26 cellular contexts compared by ENCODE assay signal in genomic region chr7:77587276-77587675, GRCh38. TPM values are rescaled to one million over a fixed set of nuclear protein-coding genes. Genes with fewer than 3 reads are reported as not detected.
DNase-seq lines count a peak whose midpoint lies in the region; ATAC-seq and TF ChIP-seq lines count a peak whose summit lies in the region.
"Had no signal": no experiment of that assay in that cellular context is flagged by ENCODE, and none has a peak within 500 bp of the region (broad histone marks: within the 10 kb centered on the region; RNA-seq: fewer than 3 reads in every experiment).

No MANE protein-coding gene starts in this region.

- H3K27me3 ChIP-seq in cardiac muscle cell (no peaks in the 10 kb centered on the region), mammary epithelial cell (ENCODE audit: insufficient read depth, low read length) (no peaks in the 10 kb centered on the region)
- H3K27me3 ChIP-seq: SJSA1 had no signal

- ATAC-seq in stimulated activated effector memory CD8-positive, alpha-beta T cell treated with anti-CD3 and anti-CD28 coated beads, Interleukin-12 subunit alpha, Interleukin-12 subunit beta, amount 100 ng/mL, for 72 hours, result no peak

- in situ Hi-C loops in GM13976 (cut with MboI; ENCODE audit: low sequenced_read_pairs, unreplicated experiment) (no loop called here), mammary epithelial cell (cut with MboI; ENCODE audit: low sequenced_read_pairs in 2 of 2) (no loop called here)

- no peaks in the 10 kb centered on the region for H3K9me3 Mint-ChIP-seq in stimulated activated effector memory CD8-positive, alpha-beta T cell treated with anti-CD3 and anti-CD28 coated beads, Interleukin-12 subunit alpha, Interleukin-12 subunit beta, amount 100 ng/mL, for 72 hours
- H3K9me3 Mint-ChIP-seq: CD4-positive, alpha-beta memory T cell had no signal

- peak overlapping the region; percentile 15 for H3K27ac ChIP-seq in cardiac muscle cell
- H3K27ac ChIP-seq in mammary epithelial cell (ENCODE audit: insufficient read depth, low read depth, low read length), result no peak overlapping the region
- H3K27ac ChIP-seq: SJSA1 had no signal

- CTCF ChIA-PET in mammary epithelial cell (lab: Charles Lee; ENCODE audit: low non-redundant PET), result no interaction called here

- no peak overlapping the region for H3K4me3 Mint-ChIP-seq in stimulated activated effector memory CD8-positive, alpha-beta T cell treated with anti-CD3 and anti-CD28 coated beads, Interleukin-12 subunit alpha, Interleukin-12 subunit beta, amount 100 ng/mL, for 72 hours
- H3K4me3 Mint-ChIP-seq: CD4-positive, alpha-beta memory T cell had no signal

- no peaks in the 10 kb centered on the region for H3K4me1 Mint-ChIP-seq in stimulated activated effector memory CD8-positive, alpha-beta T cell treated with anti-CD3 and anti-CD28 coated beads, Interleukin-12 subunit alpha, Interleukin-12 subunit beta, amount 100 ng/mL, for 72 hours

- WGBS in mammary epithelial cell (ENCODE audit: low coverage, missing lambda C conversion rate), result 88% methylated on average over 2 of the region's 2 CpGs

- H3K27ac Mint-ChIP-seq in stimulated activated effector memory CD8-positive, alpha-beta T cell treated with anti-CD3 and anti-CD28 coated beads, Interleukin-12 subunit alpha, Interleukin-12 subunit beta, amount 100 ng/mL, for 72 hours, result peak overlapping the region; percentile 61

- DNase-seq in cardiac muscle cell (ENCODE audit: low read depth in 1 of 2, low spot score in 1 of 2), result no peak
- DNase-seq in cardiac septum (ENCODE audit: low spot score), result no peak
- peak; percentile 29 for DNase-seq in GM03348 (ENCODE audit: low spot score)
- peak; percentile 30 for DNase-seq in fibroblast of gingiva (ENCODE audit: low read depth)
- no peak for DNase-seq in stimulated activated effector memory CD8-positive, alpha-beta T cell treated with anti-CD3 and anti-CD28 coated beads, Interleukin-12 subunit alpha, Interleukin-12 subunit beta, amount 100 ng/mL, for 72 hours (ENCODE audit: low spot score in 2 of 2)
- no peak for DNase-seq in superior temporal gyrus (ENCODE audit: extremely low spot score)
- no peak for DNase-seq in GM13976 (ENCODE audit: low spot score)
- no peak for DNase-seq in mammary epithelial cell
- DNase-seq: 8988T; ACHN; AML-193; C1 segment of cervical spinal cord; Caco-2; CD4-positive, alpha-beta memory T cell; EL; GDM1; HCEC 1CT; NCI-H1092; NCI-H1417 treated with DMSO at 0.1 percent for 48 hours; NCI-H1694 treated with DMSO at 0.1 percent for 48 hours; NCI-H2081; NCI-H2227 treated with DMSO at 0.1 percent for 48 hours; NCI-H526 treated with DMSO at 0.1 percent for 48 hours; Right ventricle myocardium superior; RPMI8226 had no signal

- H3K4me1 ChIP-seq in cardiac muscle cell (ENCODE audit: low read depth) (no peaks in the 10 kb centered on the region), mammary epithelial cell (ENCODE audit: insufficient read depth, low read length) (no peaks in the 10 kb centered on the region)
- H3K4me1 ChIP-seq: Caco-2, SJSA1 had no signal

- H3K36me3 Mint-ChIP-seq in stimulated activated effector memory CD8-positive, alpha-beta T cell treated with anti-CD3 and anti-CD28 coated beads, Interleukin-12 subunit alpha, Interleukin-12 subunit beta, amount 100 ng/mL, for 72 hours, result peaks cover 25% of the 10 kb centered on the region

- dilution Hi-C loops in mammary epithelial cell (cut with HindIII; ENCODE audit: low sequenced_read_pairs), result no loop called here

- no peaks in the 10 kb centered on the region for H3K9me3 ChIP-seq in cardiac muscle cell (ENCODE audit: low read depth)
- H3K9me3 ChIP-seq in mammary epithelial cell (replicated peaks; ENCODE audit: insufficient read depth, low read length), result no peaks in the 10 kb centered on the region
- H3K9me3 ChIP-seq: Caco-2, SJSA1 had no signal

- H3K4me3 ChIP-seq in cardiac muscle cell (no peak overlapping the region), mammary epithelial cell (replicated peaks in 1 of 3; ENCODE audit: insufficient read depth in 1 of 3, low read depth in 2 of 3, low read length in 3 of 3) (no peak overlapping the region)
- H3K4me3 ChIP-seq: SJSA1 had no signal

- H4K20me1 ChIP-seq in mammary epithelial cell (ENCODE audit: insufficient read depth, low read length), result no peaks in the 10 kb centered on the region

- H3K9ac ChIP-seq in mammary epithelial cell (ENCODE audit: insufficient read depth, low read length), result no peak overlapping the region

- H2AFZ ChIP-seq in mammary epithelial cell (ENCODE audit: low read depth, low read length), result no peak overlapping the region

- intact Hi-C loops in cardiac septum (cut with DNase I), result no loop called here
- intact Hi-C loops in mammary epithelial cell (cut with micrococcal nuclease), result no loop called here

- no TSS peak for BruUV-seq in mammary epithelial cell (replicated peaks; lab: Mats Ljungman, UMichigan)

- no peak overlapping the region for H3K4me2 ChIP-seq in mammary epithelial cell (ENCODE audit: insufficient read depth, low read depth, low read length)

- H3K36me3 ChIP-seq in cardiac muscle cell (peaks cover 22% of the 10 kb centered on the region), mammary epithelial cell (ENCODE audit: insufficient read depth, low read length) (peaks cover 34% of the 10 kb centered on the region)

- TF ChIP-seq CTCF in cardiac muscle cell (IDR thresholded peaks at IDR 0.05; ENCODE audit: low read depth, low read length) (no peak), GM13976 (IDR thresholded peaks at IDR 0.05; ENCODE audit: borderline replicate concordance, control extremely low read depth, extremely low read depth, insufficient read depth, missing control alignments) (no peak), mammary epithelial cell (conservative IDR thresholded peaks at IDR 0.05 in 1 of 2, IDR thresholded peaks at IDR 0.05 in 1 of 2; ENCODE audit: extremely low read depth in 1 of 2, insufficient read depth in 1 of 2, low read depth in 1 of 2, low read length in 2 of 2) (no peak)

- H3K79me2 ChIP-seq in mammary epithelial cell (ENCODE audit: insufficient read depth, low read length), result peaks cover 46% of the 10 kb centered on the region

RNA-seq across cellular contexts. Expression of gene PTPN12, which starts 50.2 kb away (rescaled TPM):
- total RNA-seq in cardiac muscle cell (19.3 and 20.4 TPM in 2 replicates), cardiac septum (41.6 TPM), mammary epithelial cell (100 to 1,000 TPM in 1 of 2 donors, 10 to 100 TPM in 1; 71.0 to 102 TPM)
- polyA plus RNA-seq in cardiac muscle cell (13.4 and 24.1 TPM in 2 replicates), mammary epithelial cell (39.4 TPM)
- polyA minus RNA-seq in mammary epithelial cell, result 149 TPM

Comparison
In these comparisons a context has a peak if more than half of its experiments do, and no peak if none do; other contexts are left out.
1. DNase-seq: peak in GM03348 (single experiment) and fibroblast of gingiva (single experiment); none in cardiac muscle cell (0 of 2), cardiac septum (single experiment), stimulated activated effector memory CD8-positive, alpha-beta T cell treated with anti-CD3 and anti-CD28 coated beads, Interleukin-12 subunit alpha, Interleukin-12 subunit beta, amount 100 ng/mL, for 72 hours (0 of 2), superior temporal gyrus (single experiment), GM13976 (single experiment) and mammary epithelial cell (single experiment).